Comparison of ENCODE assay signal across 18 cellular contexts in the genomic region with DNA sequence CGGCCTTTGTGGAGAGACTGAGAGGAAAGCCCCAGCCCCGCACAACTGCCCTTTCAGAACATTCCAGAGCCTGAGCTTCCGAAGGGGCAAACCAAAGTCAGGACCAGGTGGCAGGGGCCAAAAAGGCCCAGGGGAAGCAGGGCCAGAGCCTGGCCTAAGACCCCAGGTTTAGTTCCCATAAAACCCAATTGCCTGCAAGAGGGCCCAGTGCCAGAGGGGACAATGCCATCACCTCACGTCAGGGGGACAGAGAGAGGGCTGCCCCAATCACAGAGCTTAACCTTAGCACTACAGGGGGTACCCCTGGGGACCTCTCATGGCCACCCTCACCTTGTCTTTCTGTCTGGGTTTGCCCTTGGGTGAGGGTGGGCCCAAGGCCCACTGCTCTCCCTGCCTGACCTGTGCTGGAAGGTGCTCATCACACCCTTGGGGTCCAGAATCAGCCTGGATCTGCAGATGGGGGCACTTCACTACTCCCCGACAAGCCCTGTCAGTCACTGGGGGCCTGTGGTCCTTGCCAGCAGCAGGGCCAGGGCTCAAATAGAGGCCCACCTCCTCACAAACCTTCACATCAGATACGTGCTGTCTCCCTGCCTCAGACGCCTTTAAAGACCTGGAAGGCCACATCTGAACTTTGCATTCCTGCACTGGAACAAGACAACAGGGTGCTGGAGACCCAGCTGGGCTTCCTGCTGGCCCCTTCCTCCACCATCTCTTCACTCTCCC. TPM values are rescaled to one million over a fixed set of nuclear protein-coding genes. Genes with fewer than 3 reads are reported as not detected.
A peak's percentile ranks its signal among the peaks of the same experiment; 100 is the strongest.
DNase-seq lines count a peak whose midpoint lies in the region; ATAC-seq and TF ChIP-seq lines count a peak whose summit lies in the region.
"Had no signal": no experiment of that assay in that cellular context is flagged by ENCODE, and none has a peak within 500 bp of the region (broad histone marks: within the 10 kb centered on the region; RNA-seq: fewer than 3 reads in every experiment).

No MANE protein-coding gene starts in this region.

- no peak overlapping the region for H3K4me3 ChIP-seq in IMR-90 (ENCODE audit: insufficient read depth, low read depth, low read length)
- H3K4me3 ChIP-seq: HAP-1, lung had no signal

- no peak for ATAC-seq in IMR-90 (ENCODE audit: low read depth)
- ATAC-seq: esophagus mucosa; natural killer cell treated with Interleukin-12 subunit alpha and Interleukin-12 subunit beta and Interleukin-15 and Interleukin-18, amount 100 ng/mL, for 72 hours; stimulated activated naive B cell treated with anti-CD40 and anti-IgM and Interleukin-4, amounts not matched to agents 10 μg/mL and 1 μg/mL and 100 μg/mL, for 72 hours had no signal

- 100% methylated on average over 1 of the region's 7 CpGs; no CpG with 5 or more reads in 1 of the 2 experiments for WGBS in IMR-90 (ENCODE audit: extremely low coverage in 2 of 2, insufficient read length in 1 of 2), 2 experiments

- H3K18ac ChIP-seq in IMR-90 (ENCODE audit: low read depth, low read length): no peak overlapping the region

- intact Hi-C loops in IMR-90 (cut with micrococcal nuclease): no loop called here
- intact Hi-C loops in dendritic cell treated with granulocyte-macrophage colony-stimulating factor and Interleukin-4, amounts not matched to agents 40 ng/mL and 50 ng/mL, for 4 days (cut with micrococcal nuclease): no loop called here

- no peaks in the 10 kb centered on the region for H4K20me1 ChIP-seq in IMR-90 (ENCODE audit: insufficient read depth, low read length)

- no peak for TF ChIP-seq RAD21 in IMR-90 (IDR thresholded peaks at IDR 0.05; ENCODE audit: low read length)

- H4K8ac ChIP-seq in IMR-90 (ENCODE audit: low read depth in 2 of 2, low read length in 2 of 2): no peak overlapping the region

- no TSS peak for BruUV-seq in IMR-90 (replicated peaks; lab: Mats Ljungman, UMichigan)

- TF ChIP-seq CTCF in IMR-90 (conservative IDR thresholded peaks at IDR 0.05; ENCODE audit: low read depth, low read length) (no peak), nephron progenitor cell (IDR thresholded peaks at IDR 0.05) (no peak)

- H3K4ac ChIP-seq in IMR-90 (ENCODE audit: low read depth, low read length): no peak overlapping the region

- CTCF ChIA-PET in IMR-90 (lab: Yijun Ruan, JAX): no interaction called here

- no peaks in the 10 kb centered on the region for H3K9me3 Mint-ChIP-seq in dendritic cell treated with granulocyte-macrophage colony-stimulating factor and Interleukin-4, amounts not matched to agents 40 ng/mL and 50 ng/mL, for 4 days
- no peaks in the 10 kb centered on the region for H3K9me3 Mint-ChIP-seq in nephron progenitor cell
- H3K9me3 Mint-ChIP-seq: natural killer cell treated with Interleukin-12 subunit alpha and Interleukin-12 subunit beta and Interleukin-15 and Interleukin-18, amount 100 ng/mL, for 72 hours; stimulated activated naive B cell treated with anti-CD40 and anti-IgM and Interleukin-4, amounts not matched to agents 10 μg/mL and 1 μg/mL and 100 μg/mL, for 72 hours had no signal

- DNase-seq in NCI-H82 (lab: John Stamatoyannopoulos, UW) (peak; percentile 89), NCI-H82 treated with DMSO at 0.1 percent for 48 hours (lab: John Stamatoyannopoulos, UW; ENCODE audit: unreplicated experiment) (no peak), IMR-90 (no peak), nephron progenitor cell (no peak), HK-2 (ENCODE audit: unreplicated experiment) (no peak), C1 segment of cervical spinal cord (lab: John Stamatoyannopoulos, UW) (no peak), NCI-H1092 treated with DMSO at 0.1 percent for 48 hours (lab: John Stamatoyannopoulos, UW) (no peak)
- DNase-seq: NCI-H1436; NK-92 treated with Interleukin-12 subunit alpha and Interleukin-12 subunit beta, amount 100 ng/mL, for 24 hours; stimulated activated naive B cell treated with anti-CD40 and anti-IgM and Interleukin-4, amounts not matched to agents 10 μg/mL and 1 μg/mL and 100 μg/mL, for 72 hours had no signal

- peaks cover 86% of the 10 kb centered on the region for H3K4me1 Mint-ChIP-seq in dendritic cell treated with granulocyte-macrophage colony-stimulating factor and Interleukin-4, amounts not matched to agents 40 ng/mL and 50 ng/mL, for 4 days (ENCODE audit: low read depth)
- peaks cover 74% of the 10 kb centered on the region for H3K4me1 Mint-ChIP-seq in nephron progenitor cell

- peak overlapping the region; percentile 34 for H2AK9ac ChIP-seq in IMR-90 (replicated peaks; ENCODE audit: low read depth, low read length, poor library complexity)

- no peak overlapping the region for H2AK5ac ChIP-seq in IMR-90 (ENCODE audit: low read depth, low read length)

- H3K9me3 ChIP-seq in IMR-90 (ENCODE audit: control insufficient read depth, insufficient read depth, low read length): no peaks in the 10 kb centered on the region
- H3K9me3 ChIP-seq: HAP-1 had no signal

- no peaks in the 10 kb centered on the region for H3K27me3 ChIP-seq in IMR-90 (ENCODE audit: control insufficient read depth, insufficient read depth, low read length)

- 0 out of 2 replicates have a peak, but pooled peaks cover 2% of the 10 kb centered on the region for H3K36me3 ChIP-seq in IMR-90 (ENCODE audit: control insufficient read depth, insufficient read depth, low read length)

- no peak overlapping the region for H3K23ac ChIP-seq in IMR-90 (ENCODE audit: low read depth, low read length)

- no peak for TF ChIP-seq POLR2A in IMR-90 (IDR thresholded peaks at IDR 0.05; ENCODE audit: low read depth, low read length)

- no peak overlapping the region for H3K56ac ChIP-seq in IMR-90 (ENCODE audit: extremely low read depth, insufficient read depth, low read length)

- H3K4me3 Mint-ChIP-seq in dendritic cell treated with granulocyte-macrophage colony-stimulating factor and Interleukin-4, amounts not matched to agents 40 ng/mL and 50 ng/mL, for 4 days: no peak overlapping the region
- no peak overlapping the region for H3K4me3 Mint-ChIP-seq in nephron progenitor cell
- H3K4me3 Mint-ChIP-seq: B cell; natural killer cell treated with Interleukin-12 subunit alpha and Interleukin-12 subunit beta and Interleukin-15 and Interleukin-18, amount 100 ng/mL, for 72 hours; stimulated activated naive B cell treated with anti-CD40 and anti-IgM and Interleukin-4, amounts not matched to agents 10 μg/mL and 1 μg/mL and 100 μg/mL, for 72 hours had no signal

- peaks cover 40% of the 10 kb centered on the region for H3K36me3 Mint-ChIP-seq in dendritic cell treated with granulocyte-macrophage colony-stimulating factor and Interleukin-4, amounts not matched to agents 40 ng/mL and 50 ng/mL, for 4 days (ENCODE audit: low read depth)
- no peaks in the 10 kb centered on the region for H3K36me3 Mint-ChIP-seq in nephron progenitor cell (ENCODE audit: low read depth)
- H3K36me3 Mint-ChIP-seq: natural killer cell treated with Interleukin-12 subunit alpha and Interleukin-12 subunit beta and Interleukin-15 and Interleukin-18, amount 100 ng/mL, for 72 hours had no signal

- dilution Hi-C loops in IMR-90 (cut with HindIII; ENCODE audit: low sequenced_read_pairs, unreplicated experiment): no loop called here

- H3K4me1 ChIP-seq in IMR-90 (ENCODE audit: control insufficient read depth, insufficient read depth, low read length): peaks cover 3% of the 10 kb centered on the region; the same call in 1 of the 2 replicates

- H3K27ac ChIP-seq in IMR-90 (ENCODE audit: insufficient read depth, low read length): no peak overlapping the region
- H3K27ac ChIP-seq: 22Rv1, VCaP had no signal

- no peaks in the 10 kb centered on the region for H3K27me3 Mint-ChIP-seq in dendritic cell treated with granulocyte-macrophage colony-stimulating factor and Interleukin-4, amounts not matched to agents 40 ng/mL and 50 ng/mL, for 4 days
- H3K27me3 Mint-ChIP-seq in nephron progenitor cell (ENCODE audit: low read depth, poor library complexity): no peaks in the 10 kb centered on the region
- H3K27me3 Mint-ChIP-seq: B cell; natural killer cell treated with Interleukin-12 subunit alpha and Interleukin-12 subunit beta and Interleukin-15 and Interleukin-18, amount 100 ng/mL, for 72 hours; stimulated activated naive B cell treated with anti-CD40 and anti-IgM and Interleukin-4, amounts not matched to agents 10 μg/mL and 1 μg/mL and 100 μg/mL, for 72 hours had no signal

- H3K4me2 ChIP-seq in IMR-90 (ENCODE audit: low read depth, low read length): no peak overlapping the region

- no peak overlapping the region for H2BK20ac ChIP-seq in IMR-90 (ENCODE audit: low read depth, low read length)

- no peak overlapping the region for H3K9ac ChIP-seq in IMR-90 (ENCODE audit: low read depth, low read length)

- H2BK5ac ChIP-seq in IMR-90 (ENCODE audit: low read depth, low read length, poor library complexity, severe bottlenecking): no peak overlapping the region

- POLR2A ChIA-PET in IMR-90 (lab: Charles Lee; ENCODE audit: unreplicated experiment): no interaction called here

- peak overlapping the region; percentile 6 for H3K27ac Mint-ChIP-seq in dendritic cell treated with granulocyte-macrophage colony-stimulating factor and Interleukin-4, amounts not matched to agents 40 ng/mL and 50 ng/mL, for 4 days
- H3K27ac Mint-ChIP-seq in nephron progenitor cell: peak overlapping the region; percentile 8
- H3K27ac Mint-ChIP-seq: B cell; natural killer cell treated with Interleukin-12 subunit alpha and Interleukin-12 subunit beta and Interleukin-15 and Interleukin-18, amount 100 ng/mL, for 72 hours; stimulated activated naive B cell treated with anti-CD40 and anti-IgM and Interleukin-4, amounts not matched to agents 10 μg/mL and 1 μg/mL and 100 μg/mL, for 72 hours had no signal

- H2BK15ac ChIP-seq in IMR-90 (ENCODE audit: low read depth, low read length): no peak overlapping the region

- H2AFZ ChIP-seq in IMR-90 (replicated peaks; ENCODE audit: low read length, poor library complexity): no peak overlapping the region

- no peak overlapping the region for H3K14ac ChIP-seq in IMR-90 (replicated peaks; ENCODE audit: low read depth, low read length)

- no peaks in the 10 kb centered on the region for H3K9me1 ChIP-seq in IMR-90 (ENCODE audit: insufficient read depth, low read length)

- in situ Hi-C loops in IMR-90 (cut with MboI; ENCODE audit: low sequenced_read_pairs): no loop called here

- peaks cover 4 to 7% of the 10 kb centered on the region in 2 experiments; a peak in 1 of 4 replicates for H3K79me1 ChIP-seq in IMR-90 (ENCODE audit: low read depth in 1 of 2, low read length in 2 of 2)

- no peak overlapping the region for H4K5ac ChIP-seq in IMR-90 (ENCODE audit: low read depth, low read length)

- H2BK120ac ChIP-seq in IMR-90 (ENCODE audit: low read depth, low read length): no peak overlapping the region

- H4K91ac ChIP-seq in IMR-90 (ENCODE audit: insufficient read depth, low read depth, low read length): no peak overlapping the region

TF ChIP-seq in IMR-90, 13 proteins besides CTCF, POLR2A, EP300 and RAD21 (continues in another document):
- TF ChIP-seq SMC3 (IDR thresholded peaks at IDR 0.05; ENCODE audit: low read depth, low read length): no peak

RNA-seq across cellular contexts. Expression of a gene that starts 3.8 kb away (rescaled TPM):
- total RNA-seq in IMR-90 (2012; rRNA removed): 0.36 and 0.56 TPM in 2 replicates
- polyA plus RNA-seq in IMR-90 (2012; rRNA removed): 0.89 and 1.3 TPM in 2 replicates
- 0.25 and 0.43 TPM in 2 replicates for polyA plus RNA-seq in IMR-90 (2012; cell fraction: cytosol; rRNA removed)
- polyA plus RNA-seq in IMR-90 (2012; cell fraction: nucleus; rRNA removed; ENCODE audit: low replicate concordance): 2.5 and 7.9 TPM in 2 replicates

RNA-seq across cellular contexts. Expression of a gene that starts 28.2 kb away (rescaled TPM):
- total RNA-seq in IMR-90 (2012; rRNA removed): 5.3 and 6.5 TPM in 2 replicates
- polyA plus RNA-seq in IMR-90 (2012; rRNA removed): 31.9 and 33.8 TPM in 2 replicates
- polyA plus RNA-seq in IMR-90 (2012; cell fraction: cytosol; rRNA removed): 7.8 and 31.2 TPM in 2 replicates
- polyA plus RNA-seq in IMR-90 (2012; cell fraction: nucleus; rRNA removed; ENCODE audit: low replicate concordance): 26.1 and 47.2 TPM in 2 replicates
